ENCODE assay signal across 18 cellular contexts in the genomic region with DNA sequence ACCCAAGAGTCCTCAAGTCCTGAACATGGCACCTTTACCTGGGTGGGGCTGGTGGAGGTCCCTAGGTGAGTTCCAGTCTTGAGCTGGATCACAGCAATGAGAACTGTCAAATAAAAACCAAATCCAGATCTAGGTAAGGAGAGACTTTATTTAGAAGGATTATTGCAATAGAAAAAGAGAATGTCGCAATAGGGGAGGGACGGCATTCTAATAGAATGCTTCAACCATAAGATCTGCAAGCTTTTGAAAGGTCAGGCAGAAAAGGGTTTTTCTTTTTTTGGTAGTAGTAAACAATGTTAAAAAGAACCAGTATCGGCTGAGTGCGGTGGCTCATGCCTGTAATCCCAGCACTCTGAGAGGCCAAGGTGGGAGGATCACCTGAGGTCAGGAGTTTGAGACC. TPM values are rescaled to one million over a fixed set of nuclear protein-coding genes. Genes with fewer than 3 reads are reported as not detected.
DNase-seq lines count a peak whose midpoint lies in the region; ATAC-seq and TF ChIP-seq lines count a peak whose summit lies in the region.
"Had no signal": no experiment of that assay in that cellular context is flagged by ENCODE, and none has a peak within 500 bp of the region (broad histone marks: within the 10 kb centered on the region; RNA-seq: fewer than 3 reads in every experiment).

No MANE protein-coding gene starts in this region.

- ATAC-seq in GM21381 (IDR thresholded peaks at IDR 0.05; ENCODE audit: unreplicated experiment) (no peak), GM21576 (IDR thresholded peaks at IDR 0.05; ENCODE audit: unreplicated experiment) (no peak)
- ATAC-seq: activated T-cell treated with anti-CD3 and anti-CD28 coated beads, Interleukin-2, amount 50 U/mL, for 4 hours; GM12878; naive thymus-derived CD4-positive, alpha-beta T cell had no signal

- peak; percentile 25 for DNase-seq in ELR (ENCODE audit: low read depth)
- DNase-seq in MV-4-11 (lab: John Stamatoyannopoulos, UW) = peak; percentile 15
- DNase-seq in epithelial cell of esophagus (ENCODE audit: low read depth) = peak; percentile 79
- peak; percentile 86 for DNase-seq in renal cortical epithelial cell (ENCODE audit: low read depth)
- DNase-seq in HPDE6-E6E7 (ENCODE audit: extremely low spot score) = no peak
- DNase-seq: activated CD4-positive, alpha-beta memory T cell treated with anti-CD3 and anti-CD28 coated beads for 36 hours; activated naive CD8-positive, alpha-beta T cell treated with anti-CD3 and anti-CD28 coated beads, Interleukin-2, amount 10 ng/mL, durations not matched to agents 7 days and 5 days; activated T-cell treated with anti-CD3 and anti-CD28 coated beads, Interleukin-2, amount 50 U/mL, for 4 hours; naive thymus-derived CD4-positive, alpha-beta T cell; NCI-H1092 treated with DMSO at 0.1 percent for 48 hours; NCI-H2171 treated with DMSO at 0.1 percent for 48 hours; stimulated activated CD4-positive, alpha-beta T cell treated with anti-CD3 and anti-CD28 coated beads, Interleukin-12 subunit alpha, Interleukin-12 subunit beta, amount 100 ng/mL, for 4 hours; stimulated activated naive CD4-positive, alpha-beta T cell; SW 1271; upper lobe of left lung had no signal

- no peak overlapping the region for H3K4me3 ChIP-seq in epithelial cell of esophagus (ENCODE audit: low read length)
- H3K4me3 ChIP-seq: GM12878, upper lobe of left lung had no signal

- no peak for TF ChIP-seq CTCF in epithelial cell of esophagus (IDR thresholded peaks at IDR 0.05; ENCODE audit: insufficient read depth, low read depth, low read length, missing control alignments)

RNA-seq across cellular contexts. Expression of a gene that starts 5.2 kb away (rescaled TPM):
- total RNA-seq in renal cortical epithelial cell = 25.0 and 130 TPM in 2 replicates

RNA-seq across cellular contexts. Expression of a gene that starts 59.6 kb away (rescaled TPM):
- 56.6 and 71.0 TPM in 2 replicates for total RNA-seq in renal cortical epithelial cell
